29 cellular contexts compared by ENCODE assay signal in genomic region chr19:1829958-1830357, GRCh38.
"Had no signal": no experiment of that assay in that cellular context is flagged by ENCODE, and none has a peak within 500 bp of the region (broad histone marks: within the 10 kb centered on the region; RNA-seq: fewer than 3 reads in every experiment).

No MANE protein-coding gene starts in this region.

- H3K4me3 ChIP-seq: adrenal gland, body of pancreas, breast epithelium, SJCRH30, SK-N-MC had no signal

- H3K36me3 ChIP-seq: breast epithelium had no signal

- H3K4me1 ChIP-seq: SJCRH30 had no signal

- H3K27ac Mint-ChIP-seq: activated CD4-positive, alpha-beta memory T cell treated with anti-CD3 and anti-CD28 coated beads for 36 hours; activated naive CD4-positive, alpha-beta T cell treated with anti-CD3 and anti-CD28 coated beads, Interleukin-2, amount 50 U/mL, for 72 hours; activated T-cell treated with anti-CD3 and anti-CD28 coated beads, Interleukin-2, amount 50 U/mL, for 72 hours; activated T-helper 17 cell treated with anti-CD3 and anti-CD28 coated beads, Interleukin-2, amount 50 U/mL, for 72 hours had no signal

- H3K4me1 Mint-ChIP-seq: activated T-helper 17 cell treated with anti-CD3 and anti-CD28 coated beads, Interleukin-2, amount 50 U/mL, for 72 hours had no signal

- H3K9me3 ChIP-seq: adrenal gland, body of pancreas, breast epithelium, SJCRH30 had no signal

- H3K27me3 ChIP-seq: adrenal gland, body of pancreas, breast epithelium, SJCRH30 had no signal

- H3K27me3 Mint-ChIP-seq: activated CD4-positive, alpha-beta memory T cell treated with anti-CD3 and anti-CD28 coated beads for 36 hours; activated T-helper 17 cell treated with anti-CD3 and anti-CD28 coated beads, Interleukin-2, amount 50 U/mL, for 72 hours had no signal

- H3K27ac ChIP-seq: body of pancreas, breast epithelium, KMS-11, SJCRH30, SK-N-MC had no signal

- H3K4me2 ChIP-seq: KMS-11 had no signal

- H3K9ac ChIP-seq: KMS-11 had no signal

- H3K4me3 Mint-ChIP-seq: activated CD4-positive, alpha-beta memory T cell treated with anti-CD3 and anti-CD28 coated beads for 36 hours; activated T-cell treated with anti-CD3 and anti-CD28 coated beads, Interleukin-2, amount 50 U/mL, for 72 hours; activated T-helper 17 cell treated with anti-CD3 and anti-CD28 coated beads, Interleukin-2, amount 50 U/mL, for 72 hours; WTC11 had no signal

- ATAC-seq: activated CD4-positive, CD25-positive, alpha-beta regulatory T cell treated with anti-CD3 and anti-CD28 coated beads, Interleukin-2, amount 50 U/mL, for 24 hours; activated naive CD4-positive, alpha-beta T cell treated with anti-CD3 and anti-CD28 coated beads, Interleukin-2, amount 50 U/mL, for 72 hours; activated T-cell treated with anti-CD3 and anti-CD28 coated beads, Interleukin-2, amount 50 U/mL, for 72 hours; activated T-helper 17 cell treated with anti-CD3 and anti-CD28 coated beads, Interleukin-2, amount 50 U/mL, for 72 hours; body of pancreas; WTC11 had no signal

- H3K9me3 Mint-ChIP-seq: activated CD4-positive, alpha-beta memory T cell treated with anti-CD3 and anti-CD28 coated beads for 36 hours; activated naive CD4-positive, alpha-beta T cell treated with anti-CD3 and anti-CD28 coated beads, Interleukin-2, amount 50 U/mL, for 72 hours; activated T-cell treated with anti-CD3 and anti-CD28 coated beads, Interleukin-2, amount 50 U/mL, for 72 hours; activated T-helper 17 cell treated with anti-CD3 and anti-CD28 coated beads, Interleukin-2, amount 50 U/mL, for 72 hours; WTC11 had no signal

- DNase-seq: activated CD4-positive, alpha-beta memory T cell treated with anti-CD3 and anti-CD28 coated beads for 36 hours; activated CD4-positive, alpha-beta T cell treated with anti-CD3 and anti-CD28 coated beads for 4 hours; activated CD4-positive, alpha-beta T cell treated with anti-CD3 and anti-CD28 coated beads, Interleukin-2, amount 50 U/mL, for 1 hour; activated CD8-positive, alpha-beta memory T cell treated with anti-CD3 and anti-CD28 coated beads, Interleukin-2, amount 50 U/mL, for 4 hours; activated effector memory CD4-positive, alpha-beta T cell treated with anti-CD3 and anti-CD28 coated beads, Interleukin-2, amount 50 U/mL, for 16 hours; activated naive CD4-positive, alpha-beta T cell treated with Interleukin-2 at 50 U/mL for 16 hours; activated T-cell treated with anti-CD3 and anti-CD28 coated beads, Interleukin-2, amount 50 U/mL, for 72 hours; adrenal gland; body of pancreas; NCI-H1092 treated with DMSO at 0.1 percent for 48 hours; NCI-H1417; NCI-H146; NCI-H187; NCI-H2029 treated with DMSO at 0.1 percent for 48 hours; NCI-H2107; NCI-H2171; NCI-H510A; NCI-H526; NCI-H748 treated with DMSO at 0.1 percent for 48 hours; NK-92 treated with Interleukin-12 subunit alpha and Interleukin-12 subunit beta, amount 100 ng/mL, for 24 hours; SHP77; SJCRH30 had no signal
